9 cellular contexts compared by ENCODE assay signal in genomic region chr2:105454801-105455485, GRCh38. TPM values are rescaled to one million over a fixed set of nuclear protein-coding genes. Genes with fewer than 3 reads are reported as not detected.
DNase-seq lines count a peak whose midpoint lies in the region; ATAC-seq, FAIRE-seq and TF ChIP-seq lines count a peak whose summit lies in the region.
"Had no signal": no experiment of that assay in that cellular context is flagged by ENCODE, and none has a peak within 500 bp of the region (broad histone marks: within the 10 kb centered on the region; RNA-seq: fewer than 3 reads in every experiment).

No MANE protein-coding gene starts in this region.

- no peak for TF ChIP-seq CTCF in prostate gland (IDR thresholded peaks at IDR 0.05)

- 58% methylated on average over 6 of the region's 6 CpGs for WGBS in prostate gland

- H3K27me3 Mint-ChIP-seq in activated naive CD8-positive, alpha-beta T cell treated with anti-CD3 and anti-CD28 coated beads, Interleukin-2, amount 50 U/mL, for 24 hours: peaks cover 5% of the 10 kb centered on the region
- H3K27me3 Mint-ChIP-seq in activated naive CD8-positive, alpha-beta T cell treated with anti-CD3 and anti-CD28 coated beads for 36 hours: no peaks in the 10 kb centered on the region

- H3K4me3 Mint-ChIP-seq in activated naive CD8-positive, alpha-beta T cell treated with anti-CD3 and anti-CD28 coated beads, Interleukin-2, amount 50 U/mL, for 24 hours: no peak overlapping the region
- no peak overlapping the region for H3K4me3 Mint-ChIP-seq in activated naive CD8-positive, alpha-beta T cell treated with anti-CD3 and anti-CD28 coated beads for 36 hours
- H3K4me3 Mint-ChIP-seq: stimulated activated naive CD8-positive, alpha-beta T cell treated with anti-CD3 and anti-CD28 coated beads, Interleukin-15, Interleukin-2, amounts not matched to agents 100 ng/mL and 50 ng/mL, for 24 hours had no signal

- H3K4me3 ChIP-seq in prostate gland: no peak overlapping the region

- no peaks in the 10 kb centered on the region for H3K36me3 ChIP-seq in prostate gland

- H3K27me3 ChIP-seq in prostate gland (replicated peaks; ENCODE audit: insufficient read depth): no peaks in the 10 kb centered on the region

- H3K27ac ChIP-seq in prostate gland (peak overlapping the region; percentile 1 to 55), caudate nucleus (ENCODE audit: low read depth, low read length) (no peak overlapping the region)

- H3K36me3 Mint-ChIP-seq in activated naive CD8-positive, alpha-beta T cell treated with anti-CD3 and anti-CD28 coated beads, Interleukin-2, amount 50 U/mL, for 24 hours (ENCODE audit: low read depth): no peaks in the 10 kb centered on the region
- no peaks in the 10 kb centered on the region for H3K36me3 Mint-ChIP-seq in activated naive CD8-positive, alpha-beta T cell treated with anti-CD3 and anti-CD28 coated beads for 36 hours

- ATAC-seq in activated naive CD8-positive, alpha-beta T cell treated with anti-CD3 and anti-CD28 coated beads, Interleukin-2, amount 50 U/mL, for 24 hours: peak; percentile 63

- no peaks in the 10 kb centered on the region for H3K4me1 ChIP-seq in prostate gland (replicated peaks)

- intact Hi-C loops in prostate gland (cut with DNase I): no loop called here

- no peak for TF ChIP-seq POLR2A in prostate gland (IDR thresholded peaks at IDR 0.05)

- FAIRE-seq in RCC 7860 (lab: Jason Lieb, UNC): no peak

- no peak overlapping the region for H3K27ac Mint-ChIP-seq in activated naive CD8-positive, alpha-beta T cell treated with anti-CD3 and anti-CD28 coated beads, Interleukin-2, amount 50 U/mL, for 24 hours
- H3K27ac Mint-ChIP-seq in activated naive CD8-positive, alpha-beta T cell treated with anti-CD3 and anti-CD28 coated beads for 36 hours: no peak overlapping the region
- H3K27ac Mint-ChIP-seq: stimulated activated naive CD8-positive, alpha-beta T cell treated with anti-CD3 and anti-CD28 coated beads, Interleukin-15, Interleukin-2, amounts not matched to agents 100 ng/mL and 50 ng/mL, for 24 hours had no signal

- H3K9me3 Mint-ChIP-seq in activated naive CD8-positive, alpha-beta T cell treated with anti-CD3 and anti-CD28 coated beads, Interleukin-2, amount 50 U/mL, for 24 hours: no peaks in the 10 kb centered on the region
- H3K9me3 Mint-ChIP-seq in activated naive CD8-positive, alpha-beta T cell treated with anti-CD3 and anti-CD28 coated beads for 36 hours: no peaks in the 10 kb centered on the region
- H3K9me3 Mint-ChIP-seq: stimulated activated naive CD8-positive, alpha-beta T cell treated with anti-CD3 and anti-CD28 coated beads, Interleukin-15, Interleukin-2, amounts not matched to agents 100 ng/mL and 50 ng/mL, for 24 hours had no signal

- DNase-seq in activated naive CD8-positive, alpha-beta T cell treated with anti-CD3 and anti-CD28 coated beads, Interleukin-2, amount 50 U/mL, for 24 hours: no peak
- no peak for DNase-seq in activated naive CD8-positive, alpha-beta T cell treated with anti-CD3 and anti-CD28 coated beads for 36 hours
- DNase-seq in RCC 7860 (ENCODE audit: low spot score): peak; percentile 82
- peak; percentile 97 for DNase-seq in fibroblast of gingiva (ENCODE audit: low read depth)
- no peak for DNase-seq in prostate gland (ENCODE audit: low spot score)
- DNase-seq in caudate nucleus (lab: John Stamatoyannopoulos, UW): no peak
- no peak for DNase-seq in HuH-7 (ENCODE audit: low spot score)
- no peak for DNase-seq in stimulated activated CD4-positive, alpha-beta T cell treated with anti-CD3 and anti-CD28 coated beads, Interleukin-4, amount 100 ng/mL, for 1 hour

- H3K4me1 Mint-ChIP-seq in activated naive CD8-positive, alpha-beta T cell treated with anti-CD3 and anti-CD28 coated beads, Interleukin-2, amount 50 U/mL, for 24 hours: peaks cover 4% of the 10 kb centered on the region
- H3K4me1 Mint-ChIP-seq in activated naive CD8-positive, alpha-beta T cell treated with anti-CD3 and anti-CD28 coated beads for 36 hours: peaks cover 6% of the 10 kb centered on the region

- H3K9me3 ChIP-seq in prostate gland: no peaks in the 10 kb centered on the region

RNA-seq across cellular contexts. Expression of gene FHL2, which starts 56.1 kb away (rescaled TPM):
- 1 to 10 TPM; 4.7 to 5.1 TPM for total RNA-seq in activated naive CD8-positive, alpha-beta T cell treated with anti-CD3 and anti-CD28 coated beads for 36 hours
- total RNA-seq in prostate gland: 100 to 1,000 TPM; 132 to 250 TPM

Comparison
In these comparisons a context has a peak if more than half of its experiments do, and no peak if none do; other contexts are left out.
1. DNase-seq: peak in RCC 7860 (single experiment) and fibroblast of gingiva (single experiment); none in activated naive CD8-positive, alpha-beta T cell treated with anti-CD3 and anti-CD28 coated beads, Interleukin-2, amount 50 U/mL, for 24 hours (single experiment), activated naive CD8-positive, alpha-beta T cell treated with anti-CD3 and anti-CD28 coated beads for 36 hours (single experiment), prostate gland (single experiment), caudate nucleus (0 of 61), HuH-7 (single experiment) and stimulated activated CD4-positive, alpha-beta T cell treated with anti-CD3 and anti-CD28 coated beads, Interleukin-4, amount 100 ng/mL, for 1 hour (single experiment).
2. RNA of gene FHL2, which starts 56.1 kb away (total RNA-seq): 132 to 250 TPM in prostate gland; 4.7 to 5.1 TPM in activated naive CD8-positive, alpha-beta T cell treated with anti-CD3 and anti-CD28 coated beads for 36 hours; every median in the first group is over 10 times any median in the second.